ENCODE assay signal across 18 cellular contexts in genomic region chr18:23723121-23723520, GRCh38. TPM values are rescaled to one million over a fixed set of nuclear protein-coding genes. Genes with fewer than 3 reads are reported as not detected.
"Had no signal": no experiment of that assay in that cellular context is flagged by ENCODE, and none has a peak within 500 bp of the region (broad histone marks: within the 10 kb centered on the region; RNA-seq: fewer than 3 reads in every experiment).

No MANE protein-coding gene starts in this region.

- H3K4me1 Mint-ChIP-seq: immature natural killer cell; stimulated activated effector memory CD8-positive, alpha-beta T cell treated with anti-CD3 and anti-CD28 coated beads, Interleukin-12 subunit alpha, Interleukin-12 subunit beta, amount 100 ng/mL, for 72 hours; WTC11 had no signal

- H3K9me3 Mint-ChIP-seq: activated T-helper 2 cell treated with anti-CD3 and anti-CD28 coated beads, Interferon-gamma antibody, Interleukin-2, Interleukin-4, amounts not matched to agents 10 μg/mL and 5 μg/mL and 100 μg/mL, durations not matched to agents 14 hours and 24 hours and 36 hours; immature natural killer cell; naive thymus-derived CD8-positive, alpha-beta T cell; stimulated activated effector memory CD8-positive, alpha-beta T cell treated with anti-CD3 and anti-CD28 coated beads, Interleukin-12 subunit alpha, Interleukin-12 subunit beta, amount 100 ng/mL, for 72 hours; WTC11 had no signal

- H3K27ac Mint-ChIP-seq: activated CD8-positive, alpha-beta T cell treated with anti-CD3 and anti-CD28 coated beads, Interleukin-2, amount 10 ng/mL, durations not matched to agents 7 days and 5 days; activated T-helper 2 cell treated with anti-CD3 and anti-CD28 coated beads, Interferon-gamma antibody, Interleukin-2, Interleukin-4, amounts not matched to agents 10 μg/mL and 5 μg/mL and 100 μg/mL, durations not matched to agents 14 hours and 24 hours and 36 hours; immature natural killer cell; naive thymus-derived CD8-positive, alpha-beta T cell; stimulated activated effector memory CD8-positive, alpha-beta T cell treated with anti-CD3 and anti-CD28 coated beads, Interleukin-12 subunit alpha, Interleukin-12 subunit beta, amount 100 ng/mL, for 72 hours; type B pancreatic cell; WTC11 had no signal

- H3K4me3 Mint-ChIP-seq: activated CD8-positive, alpha-beta T cell treated with anti-CD3 and anti-CD28 coated beads, Interleukin-2, amount 10 ng/mL, durations not matched to agents 7 days and 5 days; immature natural killer cell; naive thymus-derived CD8-positive, alpha-beta T cell; stimulated activated effector memory CD8-positive, alpha-beta T cell treated with anti-CD3 and anti-CD28 coated beads, Interleukin-12 subunit alpha, Interleukin-12 subunit beta, amount 100 ng/mL, for 72 hours; type B pancreatic cell; WTC11 had no signal

- H3K27ac ChIP-seq: dorsolateral prefrontal cortex, neutrophil, right atrium auricular region had no signal

- H3K36me3 Mint-ChIP-seq: immature natural killer cell; naive thymus-derived CD8-positive, alpha-beta T cell; stimulated activated effector memory CD8-positive, alpha-beta T cell treated with anti-CD3 and anti-CD28 coated beads, Interleukin-12 subunit alpha, Interleukin-12 subunit beta, amount 100 ng/mL, for 72 hours; WTC11 had no signal

- H3K36me3 ChIP-seq: neutrophil, right atrium auricular region had no signal

- H3K27me3 ChIP-seq: right atrium auricular region had no signal

- H3K9me3 ChIP-seq: neutrophil, right atrium auricular region had no signal

- H3K4me3 ChIP-seq: dorsolateral prefrontal cortex, lung, right atrium auricular region had no signal

- DNase-seq: activated CD4-positive, alpha-beta T cell treated with anti-CD3 and anti-CD28 coated beads for 48 hours; activated CD8-positive, alpha-beta T cell treated with anti-CD3 and anti-CD28 coated beads, Interleukin-2, amount 10 ng/mL, durations not matched to agents 7 days and 5 days; activated naive CD4-positive, alpha-beta T cell treated with anti-CD3 and anti-CD28 coated beads, Interleukin-2, amount 50 U/mL, for 16 hours; amygdala; dorsolateral prefrontal cortex; immature natural killer cell; left colon; naive thymus-derived CD8-positive, alpha-beta T cell; posterior cingulate gyrus; substantia nigra; T-helper 1 cell had no signal

RNA-seq across cellular contexts. Expression of gene LAMA3, which starts 33.9 kb away (rescaled TPM):
- total RNA-seq: activated T-helper 2 cell treated with anti-CD3 and anti-CD28 coated beads, Interferon-gamma antibody, Interleukin-2, Interleukin-4, amounts not matched to agents 10 μg/mL and 5 μg/mL and 100 μg/mL, durations not matched to agents 14 hours and 24 hours and 36 hours; naive thymus-derived CD8-positive, alpha-beta T cell had no signal
- polyA plus RNA-seq: immature natural killer cell; naive thymus-derived CD8-positive, alpha-beta T cell had no signal
